9 cellular contexts compared by ENCODE assay signal in genomic region chr1:22662318-22662717, GRCh38. TPM values are rescaled to one million over a fixed set of nuclear protein-coding genes. Genes with fewer than 3 reads are reported as not detected.
A peak's percentile ranks its signal among the peaks of the same experiment; 100 is the strongest.
DNase-seq lines count a peak whose midpoint lies in the region; ATAC-seq and TF ChIP-seq lines count a peak whose summit lies in the region.
"Had no signal": no experiment of that assay in that cellular context is flagged by ENCODE, and none has a peak within 500 bp of the region (broad histone marks: within the 10 kb centered on the region; RNA-seq: fewer than 3 reads in every experiment).

No MANE protein-coding gene starts in this region.

- ATAC-seq in activated CD4-positive, CD25-positive, alpha-beta regulatory T cell treated with anti-CD3 and anti-CD28 coated beads, Interleukin-2, amount 50 U/mL, for 24 hours: peak; percentile 17 to 38
- peak; percentile 78 to 85 for ATAC-seq in stimulated activated naive B cell treated with anti-CD40 and anti-IgM and Interleukin-4, amounts not matched to agents 10 μg/mL and 1 μg/mL and 100 μg/mL, for 72 hours (replicated peaks)

- no peak overlapping the region for H3K27ac Mint-ChIP-seq in stimulated activated naive B cell treated with anti-CD40 and anti-IgM and Interleukin-4, amounts not matched to agents 10 μg/mL and 1 μg/mL and 100 μg/mL, for 72 hours
- H3K27ac Mint-ChIP-seq in CD14-positive monocyte: no peak overlapping the region

- no peaks in the 10 kb centered on the region for H3K4me1 Mint-ChIP-seq in stimulated activated naive B cell treated with anti-CD40 and anti-IgM and Interleukin-4, amounts not matched to agents 10 μg/mL and 1 μg/mL and 100 μg/mL, for 72 hours
- no peaks in the 10 kb centered on the region for H3K4me1 Mint-ChIP-seq in CD14-positive monocyte

- DNase-seq in activated CD4-positive, CD25-positive, alpha-beta regulatory T cell (lab: John Stamatoyannopoulos, UW): no peak
- DNase-seq in NCI-H82 treated with DMSO at 0.1 percent for 48 hours (lab: John Stamatoyannopoulos, UW; ENCODE audit: unreplicated experiment): peak; percentile 94
- peak in 33 of 42 donors; percentile 20 to 71 (median 47) for DNase-seq in head of caudate nucleus
- DNase-seq in stimulated activated naive B cell treated with anti-CD40 and anti-IgM and Interleukin-4, amounts not matched to agents 10 μg/mL and 1 μg/mL and 100 μg/mL, for 72 hours: no peak
- no peak for DNase-seq in NCI-H1930 (lab: John Stamatoyannopoulos, UW)
- DNase-seq in CD14-positive monocyte (ENCODE audit: low spot score): no peak
- no peak for DNase-seq in activated effector memory CD4-positive, alpha-beta T cell treated with Interleukin-2 at 50 U/mL for 16 hours
- DNase-seq: stomach had no signal

- peaks cover 3 to 6% of the 10 kb centered on the region in 2 donors for H3K9me3 Mint-ChIP-seq in stimulated activated naive B cell treated with anti-CD40 and anti-IgM and Interleukin-4, amounts not matched to agents 10 μg/mL and 1 μg/mL and 100 μg/mL, for 72 hours
- peaks cover 0 to 2% (median 0%) of the 10 kb centered on the region in 7 donors for H3K9me3 Mint-ChIP-seq in CD14-positive monocyte

- no peaks in the 10 kb centered on the region for H3K36me3 Mint-ChIP-seq in stimulated activated naive B cell treated with anti-CD40 and anti-IgM and Interleukin-4, amounts not matched to agents 10 μg/mL and 1 μg/mL and 100 μg/mL, for 72 hours
- H3K36me3 Mint-ChIP-seq in CD14-positive monocyte: no peaks in the 10 kb centered on the region

- no peak for TF ChIP-seq CTCF in CD14-positive monocyte (IDR thresholded peaks at IDR 0.05)

- H3K27me3 Mint-ChIP-seq in stimulated activated naive B cell treated with anti-CD40 and anti-IgM and Interleukin-4, amounts not matched to agents 10 μg/mL and 1 μg/mL and 100 μg/mL, for 72 hours: peaks cover 12 to 30% of the 10 kb centered on the region in 2 donors
- H3K27me3 Mint-ChIP-seq in CD14-positive monocyte (ENCODE audit: low read depth in 3 of 3): peaks cover 6 to 12% (median 8%) of the 10 kb centered on the region in 3 donors

- no peak overlapping the region for H3K4me3 Mint-ChIP-seq in stimulated activated naive B cell treated with anti-CD40 and anti-IgM and Interleukin-4, amounts not matched to agents 10 μg/mL and 1 μg/mL and 100 μg/mL, for 72 hours
- H3K4me3 Mint-ChIP-seq in CD14-positive monocyte: no peak overlapping the region

- intact Hi-C loops in head of caudate nucleus (cut with DNase I): no loop called here
- intact Hi-C loops in CD14-positive monocyte (cut with micrococcal nuclease): no loop called here

RNA-seq across cellular contexts. Expression of gene C1QB, which starts 9.3 kb away (rescaled TPM):
- 1 to 10 TPM; 3.9 to 6.4 TPM for polyA plus RNA-seq in CD14-positive monocyte

RNA-seq across cellular contexts. Expression of gene C1QC, which starts 18.9 kb away (rescaled TPM):
- polyA plus RNA-seq in CD14-positive monocyte: under 1 TPM; 0.74 to 0.85 TPM

RNA-seq across cellular contexts. Expression of gene C1QA, which starts 25.9 kb away (rescaled TPM):
- 10 to 100 TPM; 16.3 to 19.6 TPM for polyA plus RNA-seq in CD14-positive monocyte

RNA-seq across cellular contexts. Expression of gene EPHB2, which starts 48.3 kb away (rescaled TPM):
- polyA plus RNA-seq in CD14-positive monocyte: 1 to 10 TPM; 2.9 to 3.4 TPM

Comparison
In these comparisons a context has a peak if more than half of its experiments do, and no peak if none do; other contexts are left out.
1. DNase-seq: peak in NCI-H82 treated with DMSO at 0.1 percent for 48 hours (single experiment) and head of caudate nucleus (33 of 42); none in activated CD4-positive, CD25-positive, alpha-beta regulatory T cell (0 of 4), stimulated activated naive B cell treated with anti-CD40 and anti-IgM and Interleukin-4, amounts not matched to agents 10 μg/mL and 1 μg/mL and 100 μg/mL, for 72 hours (single experiment), NCI-H1930 (0 of 2), CD14-positive monocyte (single experiment) and activated effector memory CD4-positive, alpha-beta T cell treated with Interleukin-2 at 50 U/mL for 16 hours (single experiment).